ENCODE assay signal across 8 cellular contexts in the genomic region with DNA sequence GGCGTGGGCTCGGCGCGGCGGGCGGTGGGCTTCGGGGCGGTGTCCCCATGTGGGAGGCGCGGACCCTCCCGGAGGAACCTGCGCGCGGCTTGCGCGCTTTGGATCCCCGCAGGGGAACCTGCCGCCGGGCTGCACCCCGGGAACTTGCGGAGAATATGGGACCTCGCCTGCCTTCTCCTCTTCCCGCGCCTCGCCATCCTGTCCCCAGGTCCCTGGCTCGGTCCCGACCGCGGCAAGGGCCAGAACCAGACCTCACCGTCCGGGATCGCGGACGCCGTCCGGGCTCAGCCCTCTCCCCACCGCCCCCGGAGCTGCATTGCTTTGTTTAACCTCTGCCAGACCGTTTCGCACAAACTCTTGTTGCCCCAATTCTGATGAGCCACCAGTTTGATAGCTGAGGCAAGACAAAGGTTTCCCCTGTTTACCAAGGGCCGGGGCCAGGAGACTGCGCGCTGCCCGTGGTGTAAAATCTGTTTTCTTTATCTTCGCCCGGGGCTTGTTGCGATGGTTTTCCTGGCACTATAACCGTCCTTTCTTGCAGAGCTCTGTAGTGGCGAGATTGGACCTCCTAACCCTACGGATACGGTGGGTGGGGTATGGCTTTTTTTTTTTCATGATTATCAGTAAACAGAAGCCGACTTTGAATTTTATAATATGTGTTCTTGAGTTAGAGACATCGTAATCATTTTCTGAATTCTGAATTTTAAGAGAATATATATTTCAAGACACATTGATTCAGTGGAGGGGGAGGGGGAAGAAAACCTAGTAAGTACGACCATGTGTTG.
DNase-seq lines count a peak whose midpoint lies in the region; ATAC-seq and TF ChIP-seq lines count a peak whose summit lies in the region.

No MANE protein-coding gene starts in this region.

- ATAC-seq in activated CD4-positive, CD25-positive, alpha-beta regulatory T cell treated with anti-CD3 and anti-CD28 coated beads, Interleukin-2, amount 50 U/mL, for 24 hours, result peak; percentile 8 to 21
- peak; percentile 33 for ATAC-seq in GM21825 (IDR thresholded peaks at IDR 0.05; ENCODE audit: unreplicated experiment)
- ATAC-seq in lung (ENCODE audit: insufficient read depth, low FRiP score), result peak; percentile 13
- peak; percentile 53 for ATAC-seq in stimulated activated naive CD8-positive, alpha-beta T cell treated with anti-CD3 and anti-CD28 coated beads, Interleukin-15, amount 100 ng/mL, for 72 hours

- peaks cover 0 to 8% of the 10 kb centered on the region in 2 donors for H3K4me1 ChIP-seq in lung (ENCODE audit: control insufficient read depth in 2 of 2, insufficient read depth in 2 of 2, low read length in 2 of 2)

- peaks cover 9% of the 10 kb centered on the region for H3K4me1 Mint-ChIP-seq in stimulated activated naive CD8-positive, alpha-beta T cell treated with anti-CD3 and anti-CD28 coated beads, Interleukin-15, amount 100 ng/mL, for 72 hours

- no peak for DNase-seq in activated CD4-positive, CD25-positive, alpha-beta regulatory T cell (lab: John Stamatoyannopoulos, UW)
- DNase-seq in Jurkat, Clone E6-1 (ENCODE audit: low read depth, low spot score), result peak; percentile 36
- DNase-seq in SW480 (ENCODE audit: low spot score), result peak; percentile 60
- DNase-seq in ecto neural progenitor cell (ENCODE audit: low spot score), result peak; percentile 77
- DNase-seq in lung (ENCODE audit: low spot score), result no peak
- DNase-seq in stimulated activated naive CD8-positive, alpha-beta T cell treated with anti-CD3 and anti-CD28 coated beads, Interleukin-15, amount 100 ng/mL, for 72 hours, result peak; percentile 20 to 27

- WGBS in lung, 2 donors, result 1% methylated on average over 47 to 54 of the region's 54 CpGs

- H3K4me3 ChIP-seq in Jurkat, Clone E6-1 (ENCODE audit: low read length), result peak overlapping the region; percentile 70
- H3K4me3 ChIP-seq in lung, result peak overlapping the region; percentile 38

- no peak overlapping the region for H3K27ac ChIP-seq in lung (ENCODE audit: low read depth in 1 of 2, low read length in 1 of 2)

- H3K9me3 Mint-ChIP-seq in stimulated activated naive CD8-positive, alpha-beta T cell treated with anti-CD3 and anti-CD28 coated beads, Interleukin-15, amount 100 ng/mL, for 72 hours, result no peaks in the 10 kb centered on the region

- H3K27me3 Mint-ChIP-seq in stimulated activated naive CD8-positive, alpha-beta T cell treated with anti-CD3 and anti-CD28 coated beads, Interleukin-15, amount 100 ng/mL, for 72 hours, result peaks cover 63% of the 10 kb centered on the region

- H3K36me3 ChIP-seq in lung (ENCODE audit: control insufficient read depth in 2 of 2, insufficient read depth in 2 of 2, low read length in 2 of 2), result no peaks in the 10 kb centered on the region

- peak overlapping the region; percentile 85 to 92 for H3K4me3 Mint-ChIP-seq in stimulated activated naive CD8-positive, alpha-beta T cell treated with anti-CD3 and anti-CD28 coated beads, Interleukin-15, amount 100 ng/mL, for 72 hours

- no peaks in the 10 kb centered on the region for H3K9me3 ChIP-seq in lung (ENCODE audit: control insufficient read depth in 2 of 2, insufficient read depth in 1 of 2, low read length in 1 of 2)

- no peaks in the 10 kb centered on the region for H3K27me3 ChIP-seq in lung (ENCODE audit: control insufficient read depth, insufficient read depth)

- no peak overlapping the region for H3K27ac Mint-ChIP-seq in stimulated activated naive CD8-positive, alpha-beta T cell treated with anti-CD3 and anti-CD28 coated beads, Interleukin-15, amount 100 ng/mL, for 72 hours

- TF ChIP-seq CTCF in lung (IDR thresholded peaks at IDR 0.05; ENCODE audit: control extremely low read depth, extremely low read depth), result no peak

Comparison
In these comparisons a context has a peak if more than half of its experiments do, and no peak if none do; other contexts are left out.
1. DNase-seq: peak in Jurkat, Clone E6-1 (single experiment), SW480 (single experiment), ecto neural progenitor cell (single experiment) and stimulated activated naive CD8-positive, alpha-beta T cell treated with anti-CD3 and anti-CD28 coated beads, Interleukin-15, amount 100 ng/mL, for 72 hours (2 of 2); none in activated CD4-positive, CD25-positive, alpha-beta regulatory T cell (0 of 4) and lung (single experiment).
2. Peak in every context shown above with its lines, with median percentiles within 50 percentile points of each other: ATAC-seq.